8 cellular contexts compared by ENCODE assay signal in genomic region chr19:9768175-9769112, GRCh38. TPM values are rescaled to one million over a fixed set of nuclear protein-coding genes. Genes with fewer than 3 reads are reported as not detected.
DNase-seq lines count a peak whose midpoint lies in the region; ATAC-seq and TF ChIP-seq lines count a peak whose summit lies in the region.

ZNF846 (minus strand) TSS chr19:9768738; CDS start chr19:9764950, 3,788 bp downstream.

- H3K4me1 Mint-ChIP-seq in activated CD4-positive, alpha-beta memory T cell treated with anti-CD3 and anti-CD28 coated beads for 36 hours (ENCODE audit: low read depth) = peaks cover 6% of the 10 kb centered on the region

- no peak for TF ChIP-seq CTCF in C4-2B (conservative IDR thresholded peaks at IDR 0.05)
- no peak for TF ChIP-seq CTCF in liver (IDR thresholded peaks at IDR 0.05; ENCODE audit: low read depth, low read length, missing input control)

- peaks cover 13% of the 10 kb centered on the region for H3K36me3 Mint-ChIP-seq in activated CD4-positive, alpha-beta memory T cell treated with anti-CD3 and anti-CD28 coated beads for 36 hours

- peaks cover 5 to 13% (median 12%) of the 10 kb centered on the region in 4 donors for H3K4me1 ChIP-seq in liver (ENCODE audit: control insufficient read depth in 4 of 4, insufficient read depth in 4 of 4, low read length in 3 of 4)

- H3K9ac ChIP-seq in liver (ENCODE audit: low read depth in 1 of 2, low read length in 2 of 2) = peak within 1 kb of the TSS; percentile 72 to 97

- H3K9me3 Mint-ChIP-seq in activated CD4-positive, alpha-beta memory T cell treated with anti-CD3 and anti-CD28 coated beads for 36 hours = peaks cover 14% of the 10 kb centered on the region

- no peaks in the 10 kb centered on the region for H3K27me3 Mint-ChIP-seq in activated CD4-positive, alpha-beta memory T cell treated with anti-CD3 and anti-CD28 coated beads for 36 hours

- POLR2A ChIA-PET in activated CD4-positive, alpha-beta memory T cell treated with anti-CD3 and anti-CD28 coated beads for 36 hours (lab: Charles Lee) = interaction anchor here (0.6 to 1.4 kb wide), 4 partner anchors 17 to 331 kb away, joined by 3 to 7 read pairs (median 4); partner anchors contain the start of gene ZNF562

- H3K36me3 ChIP-seq in liver (ENCODE audit: control insufficient read depth in 4 of 4, insufficient read depth in 3 of 4, low read depth in 1 of 4, low read length in 3 of 4) = peaks cover 2 to 10% (median 4%) of the 10 kb centered on the region in 4 donors

- H3K27me3 ChIP-seq in liver (ENCODE audit: control insufficient read depth in 4 of 4, insufficient read depth in 4 of 4, low read length in 3 of 4) = no peaks in the 10 kb centered on the region

- H3K9me3 ChIP-seq in liver (ENCODE audit: control insufficient read depth in 4 of 4, low read length in 3 of 4) = peaks cover 0 to 7% (median 2%) of the 10 kb centered on the region in 4 donors

- intact Hi-C loops in activated CD4-positive, alpha-beta memory T cell treated with anti-CD3 and anti-CD28 coated beads for 36 hours (cut with micrococcal nuclease) = loop anchor here (1.0 to 5.0 kb wide), 7 partner anchors 17 to 936 kb away; partner anchors contain the start of genes FBXL12, MBD3L1, ZNF266 and ZNF558

- peak; percentile 78 for DNase-seq in NCI-H748 treated with DMSO at 0.1 percent for 48 hours (lab: John Stamatoyannopoulos, UW)
- peak; percentile 96 for DNase-seq in activated CD4-positive, alpha-beta memory T cell treated with anti-CD3 and anti-CD28 coated beads for 36 hours
- DNase-seq in dermis microvascular lymphatic vessel endothelial cell (ENCODE audit: low read depth in 2 of 2) = peak; percentile 85 to 95
- DNase-seq in stimulated activated CD4-positive, alpha-beta T cell treated with anti-CD3 and anti-CD28 coated beads, Interleukin-4, amount 100 ng/mL, for 1 hour = peak; percentile 93

- peak within 1 kb of the TSS; percentile 97 for H3K4me3 Mint-ChIP-seq in activated CD4-positive, alpha-beta memory T cell treated with anti-CD3 and anti-CD28 coated beads for 36 hours

- peak within 1 kb of the TSS; percentile 65 to 100 (median 99) for H3K4me3 ChIP-seq in liver (ENCODE audit: low read depth in 1 of 3, low read length in 3 of 3)

- WGBS in liver = under 1% methylated on average over 65 of the region's 65 CpGs

- peak; percentile 18 to 59 for TF ChIP-seq RAD21 in liver (IDR thresholded peaks at IDR 0.05)

- CTCF ChIA-PET in activated CD4-positive, alpha-beta memory T cell treated with anti-CD3 and anti-CD28 coated beads for 36 hours (lab: Charles Lee) = interaction anchor here (0.8 to 1.6 kb wide), 5 partner anchors 25 to 563 kb away, joined by 3 to 9 read pairs (median 3); no protein-coding TSS in a partner anchor

- peak within 1 kb of the TSS; percentile 98 for H3K27ac Mint-ChIP-seq in activated CD4-positive, alpha-beta memory T cell treated with anti-CD3 and anti-CD28 coated beads for 36 hours

- H3K27ac ChIP-seq in C4-2B (peak within 1 kb of the TSS; percentile 77), liver (ENCODE audit: low read depth in 1 of 2, low read length in 2 of 2) (peak within 1 kb of the TSS; percentile 95 to 99)

- ATAC-seq in GM19351 (IDR thresholded peaks at IDR 0.05; ENCODE audit: unreplicated experiment) (peak; percentile 96), HG03521 (IDR thresholded peaks at IDR 0.05; ENCODE audit: unreplicated experiment) (peak; percentile 94)

TF ChIP-seq in liver, 16 proteins besides CTCF, POLR2A, EP300 and RAD21:
- TF ChIP-seq JUND (IDR thresholded peaks at IDR 0.05) = peak in 1 of 2 donors; percentile 29
- TF ChIP-seq YY1 (IDR thresholded peaks at IDR 0.05) = peak; percentile 91
- peak; percentile 4 to 32 for TF ChIP-seq HNF4A (conservative IDR thresholded peaks at IDR 0.05)
- TF ChIP-seq, protein P1, sequence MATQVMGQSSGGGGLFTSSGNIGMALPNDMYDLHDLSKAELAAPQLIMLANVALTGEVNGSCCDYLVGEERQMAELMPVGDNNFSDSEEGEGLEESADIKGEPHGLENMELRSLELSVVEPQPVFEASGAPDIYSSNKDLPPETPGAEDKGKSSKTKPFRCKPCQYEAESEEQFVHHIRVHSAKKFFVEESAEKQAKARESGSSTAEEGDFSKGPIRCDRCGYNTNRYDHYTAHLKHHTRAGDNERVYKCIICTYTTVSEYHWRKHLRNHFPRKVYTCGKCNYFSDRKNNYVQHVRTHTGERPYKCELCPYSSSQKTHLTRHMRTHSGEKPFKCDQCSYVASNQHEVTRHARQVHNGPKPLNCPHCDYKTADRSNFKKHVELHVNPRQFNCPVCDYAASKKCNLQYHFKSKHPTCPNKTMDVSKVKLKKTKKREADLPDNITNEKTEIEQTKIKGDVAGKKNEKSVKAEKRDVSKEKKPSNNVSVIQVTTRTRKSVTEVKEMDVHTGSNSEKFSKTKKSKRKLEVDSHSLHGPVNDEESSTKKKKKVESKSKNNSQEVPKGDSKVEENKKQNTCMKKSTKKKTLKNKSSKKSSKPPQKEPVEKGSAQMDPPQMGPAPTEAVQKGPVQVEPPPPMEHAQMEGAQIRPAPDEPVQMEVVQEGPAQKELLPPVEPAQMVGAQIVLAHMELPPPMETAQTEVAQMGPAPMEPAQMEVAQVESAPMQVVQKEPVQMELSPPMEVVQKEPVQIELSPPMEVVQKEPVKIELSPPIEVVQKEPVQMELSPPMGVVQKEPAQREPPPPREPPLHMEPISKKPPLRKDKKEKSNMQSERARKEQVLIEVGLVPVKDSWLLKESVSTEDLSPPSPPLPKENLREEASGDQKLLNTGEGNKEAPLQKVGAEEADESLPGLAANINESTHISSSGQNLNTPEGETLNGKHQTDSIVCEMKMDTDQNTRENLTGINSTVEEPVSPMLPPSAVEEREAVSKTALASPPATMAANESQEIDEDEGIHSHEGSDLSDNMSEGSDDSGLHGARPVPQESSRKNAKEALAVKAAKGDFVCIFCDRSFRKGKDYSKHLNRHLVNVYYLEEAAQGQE (IDR thresholded peaks at IDR 0.05) = peak; percentile 83
- TF ChIP-seq GABPA (IDR thresholded peaks at IDR 0.05 in 1 of 2, conservative IDR thresholded peaks at IDR 0.05 in 1 of 2) = peak; percentile 99 to 100
- TF ChIP-seq SP1 (IDR thresholded peaks at IDR 0.05) = peak; percentile 68
- no peak for TF ChIP-seq FOXA1 (IDR thresholded peaks at IDR 0.05)
- peak; percentile 51 to 70 for TF ChIP-seq RXRA (IDR thresholded peaks at IDR 0.05)
- TF ChIP-seq, protein P2, sequence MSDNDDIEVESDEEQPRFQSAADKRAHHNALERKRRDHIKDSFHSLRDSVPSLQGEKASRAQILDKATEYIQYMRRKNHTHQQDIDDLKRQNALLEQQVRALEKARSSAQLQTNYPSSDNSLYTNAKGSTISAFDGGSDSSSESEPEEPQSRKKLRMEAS (IDR thresholded peaks at IDR 0.05) = peak; percentile 85
- TF ChIP-seq ZBTB33 (IDR thresholded peaks at IDR 0.05) = peak; percentile 65
- TF ChIP-seq EGR1 (IDR thresholded peaks at IDR 0.05; ENCODE audit: low read depth in 2 of 2) = peak; percentile 27 to 45
- TF ChIP-seq, protein P3, sequence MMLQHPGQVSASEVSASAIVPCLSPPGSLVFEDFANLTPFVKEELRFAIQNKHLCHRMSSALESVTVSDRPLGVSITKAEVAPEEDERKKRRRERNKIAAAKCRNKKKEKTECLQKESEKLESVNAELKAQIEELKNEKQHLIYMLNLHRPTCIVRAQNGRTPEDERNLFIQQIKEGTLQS (IDR thresholded peaks at IDR 0.05) = no peak
- no peak for TF ChIP-seq HNF4G (IDR thresholded peaks at IDR 0.05)
- TF ChIP-seq NR2F2 (IDR thresholded peaks at IDR 0.05) = peak; percentile 63
- peak; percentile 0 for TF ChIP-seq TAF1 (conservative IDR thresholded peaks at IDR 0.05)
- TF ChIP-seq FOXA2 (IDR thresholded peaks at IDR 0.05) = no peak
TF ChIP-seq in liver: peak in this region for 12.

RNA-seq across cellular contexts. Expression of gene ZNF846, which starts in this region (rescaled TPM):
- total RNA-seq in activated CD4-positive, alpha-beta memory T cell treated with anti-CD3 and anti-CD28 coated beads for 36 hours = 1 to 10 TPM; 3.9 to 4.9 TPM
- total RNA-seq in dermis microvascular lymphatic vessel endothelial cell = 3.6 and 5.1 TPM in 2 replicates
- 1 to 10 TPM; 6.6 to 9.4 TPM for total RNA-seq in liver
- polyA plus RNA-seq in liver = 1 to 10 TPM; 1.6 to 6.7 TPM

Comparison
In these comparisons a context has a peak if more than half of its experiments do, and no peak if none do; other contexts are left out.
1. Peak in every context shown above with its lines: DNase-seq, ATAC-seq, H3K4me3 ChIP-seq and H3K27ac ChIP-seq.